Comparison of ENCODE assay signal across 8 cellular contexts in the genomic region with DNA sequence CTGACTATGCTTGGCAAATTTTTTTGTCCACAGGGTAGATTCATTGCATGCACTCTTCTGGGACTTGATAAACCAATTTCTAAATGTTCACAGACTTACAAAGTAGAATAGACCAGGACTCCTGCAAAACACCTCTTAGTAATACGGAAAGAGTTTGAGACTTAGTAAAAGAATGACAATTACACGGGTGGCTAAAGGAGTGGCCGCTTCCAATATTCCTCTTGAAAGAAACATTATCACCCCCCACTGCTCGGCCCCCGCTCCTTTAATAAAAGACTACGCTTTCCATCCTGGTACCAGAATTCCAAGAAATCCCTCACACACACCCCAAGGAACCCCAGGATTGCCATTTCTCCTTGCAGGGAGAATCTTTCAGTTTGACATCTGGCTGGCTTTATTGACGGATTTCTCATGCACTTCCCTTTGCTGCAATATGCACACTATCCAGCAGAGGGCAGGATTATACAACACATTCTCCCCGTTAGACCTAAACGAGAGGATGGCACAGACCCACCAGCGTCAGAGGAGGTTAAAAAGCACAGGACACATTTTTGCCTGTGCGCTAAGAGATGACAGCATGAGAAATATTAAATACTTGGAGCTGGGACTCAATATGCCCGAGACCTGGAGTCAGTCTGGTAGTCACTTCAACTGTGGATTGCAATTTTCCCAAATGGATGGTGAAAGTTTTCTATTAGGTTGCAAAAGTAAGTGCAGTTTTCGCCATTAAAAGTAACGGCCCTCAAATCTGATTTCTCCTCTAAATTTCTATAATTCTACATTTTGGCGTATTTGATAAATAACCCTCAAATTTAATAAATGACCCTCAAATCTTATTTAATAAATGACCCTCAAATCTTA. TPM values are rescaled to one million over a fixed set of nuclear protein-coding genes. Genes with fewer than 3 reads are reported as not detected.
DNase-seq lines count a peak whose midpoint lies in the region; ATAC-seq and TF ChIP-seq lines count a peak whose summit lies in the region.

No MANE protein-coding gene starts in this region.

- ATAC-seq in CD4-positive, alpha-beta T cell (ENCODE audit: poor library complexity), result peak; percentile 68
- ATAC-seq in GM21576 (IDR thresholded peaks at IDR 0.05; ENCODE audit: unreplicated experiment) (peak; percentile 59), HG03571 (IDR thresholded peaks at IDR 0.05; ENCODE audit: unreplicated experiment) (no peak)

- no peaks in the 10 kb centered on the region for H3K9me3 Mint-ChIP-seq in CD4-positive, alpha-beta T cell

- CTCF ChIA-PET in CD4-positive, alpha-beta T cell (lab: Charles Lee), result interaction anchor here (1.5 kb wide), 1 partner anchor 327 kb away, joined by 5 read pairs; no protein-coding TSS in a partner anchor

- H3K36me3 ChIP-seq in adipocyte (ENCODE audit: control insufficient read depth, insufficient read depth, low read length, severe bottlenecking) (no peaks in the 10 kb centered on the region), left ventricle myocardium inferior (no peaks in the 10 kb centered on the region)

- no peak overlapping the region for H3K27ac ChIP-seq in CD4-positive, alpha-beta T cell (ENCODE audit: low read depth, low read length)
- no peak overlapping the region for H3K27ac ChIP-seq in left ventricle myocardium inferior (replicated peaks)

- intact Hi-C loops in CD4-positive, alpha-beta T cell (cut with DNase I, micrococcal nuclease), result loop anchor here (1.0 kb wide), 4 partner anchors 296 to 425 kb away; partner anchors contain the start of gene WWOX (in 1 of the 2)
- intact Hi-C loops in left ventricle myocardium inferior (cut with micrococcal nuclease), result loop anchor here (5.0 kb wide), 1 partner anchor 297 kb away; no protein-coding TSS in a partner anchor

- no peaks in the 10 kb centered on the region for H3K36me3 Mint-ChIP-seq in CD4-positive, alpha-beta T cell (ENCODE audit: low read depth)

- H3K27me3 ChIP-seq in CD4-positive, alpha-beta T cell (ENCODE audit: control insufficient read depth, insufficient read depth, low read length), result peaks cover 10% of the 10 kb centered on the region
- peaks cover 3% of the 10 kb centered on the region for H3K27me3 ChIP-seq in adipocyte (replicated peaks; ENCODE audit: control insufficient read depth, insufficient read depth, low read length)
- H3K27me3 ChIP-seq in left ventricle myocardium inferior (ENCODE audit: low read depth), result peaks cover 24% of the 10 kb centered on the region

- peaks cover 10% of the 10 kb centered on the region for H3K27me3 Mint-ChIP-seq in CD4-positive, alpha-beta T cell

- H3K4me3 ChIP-seq in adipocyte (ENCODE audit: low read length) (peak overlapping the region; percentile 48), left ventricle myocardium inferior (no peak overlapping the region)

- POLR2A ChIA-PET in CD4-positive, alpha-beta T cell (lab: Charles Lee), result no interaction called here

- H3K9ac ChIP-seq in adipocyte (ENCODE audit: low read length), result peak overlapping the region; percentile 33

- no peaks in the 10 kb centered on the region for H3K4me1 Mint-ChIP-seq in CD4-positive, alpha-beta T cell (ENCODE audit: low read depth)

- no peak overlapping the region for H3K4me3 Mint-ChIP-seq in CD4-positive, alpha-beta T cell

- no peak overlapping the region for H3K27ac Mint-ChIP-seq in CD4-positive, alpha-beta T cell

- peak; percentile 20 to 56 (median 43) for DNase-seq in CD4-positive, alpha-beta T cell
- peak; percentile 62 for DNase-seq in NCI-H1092 (lab: John Stamatoyannopoulos, UW)
- peak; percentile 67 for DNase-seq in SW480 (ENCODE audit: low spot score)
- DNase-seq in adipocyte (ENCODE audit: low read depth), result peak; percentile 83
- DNase-seq in left ventricle myocardium inferior, result peak; percentile 32
- DNase-seq in retina, result peak; percentile 86

- peak; percentile 92 for TF ChIP-seq CTCF in CD4-positive, alpha-beta T cell (IDR thresholded peaks at IDR 0.05)
- TF ChIP-seq CTCF in left ventricle myocardium inferior (IDR thresholded peaks at IDR 0.05; ENCODE audit: borderline replicate concordance), result peak; percentile 90

- H3K9me3 ChIP-seq in CD4-positive, alpha-beta T cell (ENCODE audit: control insufficient read depth, low read length), result no peaks in the 10 kb centered on the region
- H3K9me3 ChIP-seq in adipocyte (ENCODE audit: control insufficient read depth, low read length) (no peaks in the 10 kb centered on the region), left ventricle myocardium inferior (replicated peaks) (no peaks in the 10 kb centered on the region)

- H3K4me1 ChIP-seq in adipocyte (ENCODE audit: control insufficient read depth, insufficient read depth, low read length) (peaks cover 30% of the 10 kb centered on the region), left ventricle myocardium inferior (no peaks in the 10 kb centered on the region)

RNA-seq across cellular contexts. Expression of gene NUDT7, which starts 46.6 kb away (rescaled TPM):
- total RNA-seq in CD4-positive, alpha-beta T cell, result 1 to 10 TPM in 1 of 2 experiments, under 1 TPM in 1; 0.93 to 1.5 TPM
- 54.2 TPM for total RNA-seq in left ventricle myocardium inferior

Comparison
In these comparisons a context has a peak if more than half of its experiments do, and no peak if none do; other contexts are left out.
1. DNase-seq: peak in every context shown above with its lines; median percentile 86 in retina; 83 in adipocyte; 67 in SW480; 62 in NCI-H1092; 43 in CD4-positive, alpha-beta T cell; 32 in left ventricle myocardium inferior.
2. RNA of gene NUDT7, which starts 46.6 kb away (total RNA-seq): 54.2 TPM in left ventricle myocardium inferior (single experiment); 0.93 to 1.5 TPM in CD4-positive, alpha-beta T cell; every median in the first group is over 10 times any median in the second.